ENCODE assay signal across 23 cellular contexts in genomic region chr6:67882436-67883311, GRCh38.
DNase-seq lines count a peak whose midpoint lies in the region; ATAC-seq, FAIRE-seq and TF ChIP-seq lines count a peak whose summit lies in the region.
"Had no signal": no experiment of that assay in that cellular context is flagged by ENCODE, and none has a peak within 500 bp of the region (broad histone marks: within the 10 kb centered on the region; RNA-seq: fewer than 3 reads in every experiment).

No MANE protein-coding gene starts in this region.

- H3K9me3 ChIP-seq in BLaER1 = peaks cover 87% of the 10 kb centered on the region
- H3K9me3 ChIP-seq in K562 (replicated peaks; ENCODE audit: control insufficient read depth, insufficient read depth, low read depth, low read length) = peaks cover 3% of the 10 kb centered on the region; the same call in 1 of the 2 replicates
- H3K9me3 ChIP-seq in prostate gland = no peaks in the 10 kb centered on the region
- H3K9me3 ChIP-seq in right cardiac atrium (ENCODE audit: control insufficient read depth, low read length) = no peaks in the 10 kb centered on the region
- H3K9me3 ChIP-seq: A549, BE2C, Caco-2, HAP-1 had no signal

- H4K20me1 ChIP-seq in BLaER1 (no peaks in the 10 kb centered on the region), K562 (replicated peaks; ENCODE audit: control insufficient read depth, insufficient read depth, low read length) (peaks cover 13% of the 10 kb centered on the region)

- BruUV-seq in K562 (replicated peaks; lab: Mats Ljungman, UMichigan) = no TSS peak

- TF ChIP-seq CTCF in K562 (IDR thresholded peaks at IDR 0.05 in 2 of 3, conservative IDR thresholded peaks at IDR 0.05 in 1 of 3; ENCODE audit: insufficient read depth in 2 of 3, low read depth in 1 of 3, low read length in 3 of 3) (no peak), prostate gland (IDR thresholded peaks at IDR 0.05) (no peak)

- H3K36me3 ChIP-seq in BLaER1 (peaks cover 67% of the 10 kb centered on the region), K562 (ENCODE audit: control insufficient read depth, insufficient read depth, low read length) (peaks cover 69% of the 10 kb centered on the region), prostate gland (no peaks in the 10 kb centered on the region)
- H3K36me3 ChIP-seq: BE2C, HAP-1 had no signal

- H3K27me3 ChIP-seq in BLaER1 (no peaks in the 10 kb centered on the region), K562 (ENCODE audit: control insufficient read depth in 2 of 2, insufficient read depth in 2 of 2, low read length in 2 of 2) (no peaks in the 10 kb centered on the region), prostate gland (replicated peaks; ENCODE audit: insufficient read depth) (no peaks in the 10 kb centered on the region), right cardiac atrium (ENCODE audit: control insufficient read depth, insufficient read depth) (no peaks in the 10 kb centered on the region)
- H3K27me3 ChIP-seq: BE2C had no signal

- peak; percentile 59 for DNase-seq in OCI-M1 (lab: John Stamatoyannopoulos, UW)
- DNase-seq in K562 (ENCODE audit: extremely low read depth in 1 of 4, low spot score in 3 of 4) = peak in 1 of 4 experiments; percentile 24
- DNase-seq in prostate gland (ENCODE audit: low spot score) = no peak
- DNase-seq in NCI-H446 (lab: John Stamatoyannopoulos, UW) = no peak
- DNase-seq in right cardiac atrium = no peak
- DNase-seq in foreskin melanocyte = no peak
- DNase-seq: 8988T; ACHN; AML-193; BE2C; C1 segment of cervical spinal cord; Caco-2; CD4-positive, alpha-beta memory T cell; DMS153; DND-41; GOT3; HFFc6 had no signal

- H3K27ac ChIP-seq in BLaER1 (no peak overlapping the region), K562 (ENCODE audit: extremely low read depth, low read depth, low read length) (peak overlapping the region; percentile 98), prostate gland (peak overlapping the region; percentile 17 to 45), right cardiac atrium (ENCODE audit: low read length) (no peak overlapping the region)
- H3K27ac ChIP-seq: A549 had no signal

- H3K4me3 ChIP-seq in BLaER1 (peak overlapping the region; percentile 61; the same call in 1 of the 2 replicates), K562 (peak overlapping the region; percentile 93), prostate gland (no peak overlapping the region), right cardiac atrium (ENCODE audit: low read length) (no peak overlapping the region)
- H3K4me3 ChIP-seq: A549, HAP-1 had no signal

- no peak for TF ChIP-seq RAD21 in K562 (CRISPR knock-in tag; conservative IDR thresholded peaks at IDR 0.05 in 1 of 2, IDR thresholded peaks at IDR 0.05 in 1 of 2)

- no peak for ATAC-seq in K562
- ATAC-seq in right cardiac atrium = no peak
- ATAC-seq: A549 had no signal

- POLR2A ChIA-PET in K562 (lab: Yijun Ruan, JAX) = interaction anchor here (0.6 to 1.8 kb wide), 4 partner anchors 20 to 77 kb away, joined by 3 to 4 read pairs (median 4); no protein-coding TSS in a partner anchor

- no peak overlapping the region for H2AFZ ChIP-seq in K562 (ENCODE audit: low read depth, low read length)

- peaks cover 76% of the 10 kb centered on the region for H3K79me2 ChIP-seq in K562 (ENCODE audit: control insufficient read depth, insufficient read depth, low read length)

- intact Hi-C loops in K562 (cut with micrococcal nuclease) (no loop called here), prostate gland (cut with DNase I) (no loop called here), right cardiac atrium (cut with DNase I) (no loop called here)

- CTCF ChIA-PET in K562 (lab: Yijun Ruan, JAX; ENCODE audit: low intra/inter-chr PET ratio) = no interaction called here

- TF ChIP-seq POLR2A in K562 (conservative IDR thresholded peaks at IDR 0.05) (peak; percentile 79), prostate gland (IDR thresholded peaks at IDR 0.05) (no peak)

- 7% methylated on average over 5 of the region's 5 CpGs for WGBS in K562 (ENCODE audit: insufficient coverage, low coverage, missing lambda C conversion rate)
- WGBS in prostate gland = 77% methylated on average over 5 of the region's 5 CpGs
- 77% methylated on average over 5 of the region's 5 CpGs for WGBS in right cardiac atrium

- no peaks in the 10 kb centered on the region for H3K9me1 ChIP-seq in K562 (ENCODE audit: control insufficient read depth, insufficient read depth, low read length)

- no peak overlapping the region; the same call in 1 of the 2 replicates for H3K4me2 ChIP-seq in BLaER1
- peak overlapping the region; percentile 98 for H3K4me2 ChIP-seq in K562 (ENCODE audit: insufficient read depth, low read length)
- H3K4me2 ChIP-seq: A549 had no signal

- no peak for TF ChIP-seq EP300 in K562 (IDR thresholded peaks at IDR 0.05; ENCODE audit: low read length)

- H3K9ac ChIP-seq in BLaER1 = no peak overlapping the region
- peak overlapping the region; percentile 98 to 100 for H3K9ac ChIP-seq in K562 (ENCODE audit: insufficient read depth in 1 of 2, low read depth in 2 of 2, low read length in 2 of 2)

- no peak for FAIRE-seq in K562 (lab: Jason Lieb, UNC)
- FAIRE-seq: A549, G401.6, GM12892, H54 had no signal

- peaks cover 18% of the 10 kb centered on the region for H3K4me1 ChIP-seq in BLaER1
- peaks cover 10 to 15% of the 10 kb centered on the region in 2 experiments for H3K4me1 ChIP-seq in K562 (replicated peaks in 1 of 2; ENCODE audit: control insufficient read depth in 2 of 2, insufficient read depth in 2 of 2, low read length in 2 of 2)
- H3K4me1 ChIP-seq in prostate gland (replicated peaks) = no peaks in the 10 kb centered on the region
- no peaks in the 10 kb centered on the region for H3K4me1 ChIP-seq in right cardiac atrium (ENCODE audit: control insufficient read depth, insufficient read depth, low read length)
- H3K4me1 ChIP-seq: A549, BE2C, Caco-2, HAP-1 had no signal

- in situ Hi-C loops in K562 (cut with MboI) = loop anchor here (10.0 kb wide), 1 partner anchor 342 kb away; no protein-coding TSS in a partner anchor

TF ChIP-seq in K562, 482 proteins besides CTCF, POLR2A, EP300 and RAD21 (continues in another document):
- TF ChIP-seq E2F4 (CRISPR knock-in tag; IDR thresholded peaks at IDR 0.05; ENCODE audit: low read depth) (no peak), HLTF (IDR thresholded peaks at IDR 0.05) (0 out of 2 replicates have a peak, but pooled peaks have one; percentile 46), OTX1 (CRISPR knock-in tag; IDR thresholded peaks at IDR 0.05) (0 out of 2 replicates have a peak, but pooled peaks have one; percentile 38), POLR2AphosphoS5 (IDR thresholded peaks at IDR 0.05; ENCODE audit: control insufficient read depth, insufficient read depth, low read depth, low read length) (peak; percentile 63), TAF9B (IDR thresholded peaks at IDR 0.05; ENCODE audit: partially characterized antibody) (peak; percentile 30), BRD4 (IDR thresholded peaks at IDR 0.05) (peak; percentile 31), AFF1 (IDR thresholded peaks at IDR 0.05; ENCODE audit: low read depth in 1 of 2, partially characterized antibody in 2 of 2) (peak; percentile 83 to 95), ATF4 (CRISPR knock-in tag; IDR thresholded peaks at IDR 0.05) (no peak)

Comparison
In these comparisons a context has a peak if more than half of its experiments do, and no peak if none do; other contexts are left out.
1. H3K27ac ChIP-seq: peak in K562 (single experiment) and prostate gland (2 of 2); none in BLaER1 (single experiment) and right cardiac atrium (single experiment).
2. H3K4me3 ChIP-seq: peak in BLaER1 (single experiment) and K562 (single experiment); none in prostate gland (0 of 2) and right cardiac atrium (single experiment).